In the genomic region with DNA sequence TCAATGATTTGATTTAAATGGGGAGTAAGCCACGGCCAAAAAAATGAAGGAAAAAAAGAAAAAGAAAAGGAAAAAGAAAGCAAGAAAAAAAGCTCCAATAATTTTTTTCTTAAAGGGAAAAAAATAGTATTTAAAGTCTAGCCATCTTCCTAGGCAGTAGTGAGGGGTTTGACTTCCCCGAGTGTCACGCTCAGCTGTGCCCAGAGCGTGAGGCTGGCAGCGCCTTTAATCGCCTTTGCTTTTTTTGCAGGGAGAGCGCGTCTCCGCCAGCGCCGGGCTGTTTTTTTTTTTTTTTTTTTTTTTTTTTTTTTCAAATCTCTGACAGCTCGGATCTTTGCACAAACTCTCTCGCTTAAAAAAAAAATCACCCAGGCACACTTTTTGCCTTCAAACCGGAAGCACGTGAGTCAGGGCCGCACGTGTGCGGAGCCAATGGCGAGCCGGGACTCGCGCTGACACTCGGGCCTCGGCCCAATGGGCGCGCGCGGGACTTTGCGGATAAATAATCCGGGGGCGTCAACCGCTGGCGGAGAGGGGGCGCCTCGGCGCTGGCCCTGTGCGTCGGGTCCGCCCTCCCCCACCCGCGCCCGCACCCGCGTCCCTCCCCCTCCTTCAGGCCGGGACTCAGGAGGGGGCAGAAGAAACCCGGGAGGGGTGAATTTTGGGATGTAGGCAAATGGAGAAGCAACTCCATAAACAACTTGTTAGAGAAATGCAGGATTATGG, we compare ENCODE assay signal across 10 cellular contexts. TPM values are rescaled to one million over a fixed set of nuclear protein-coding genes. Genes with fewer than 3 reads are reported as not detected.
A peak's percentile ranks its signal among the peaks of the same experiment; 100 is the strongest.
DNase-seq lines count a peak whose midpoint lies in the region; ATAC-seq and TF ChIP-seq lines count a peak whose summit lies in the region.
"Had no signal": no experiment of that assay in that cellular context is flagged by ENCODE, and none has a peak within 500 bp of the region (broad histone marks: within the 10 kb centered on the region; RNA-seq: fewer than 3 reads in every experiment).

EN1 (minus strand) TSS at position 202 of the 726 bp plus-strand sequence. CDS start 481 bp downstream, outside the sequence.

- H3K9me3 ChIP-seq in hepatocyte (ENCODE audit: low read depth): no peaks in the 10 kb centered on the region

- H3K4me3 ChIP-seq in hepatocyte: peak within 1 kb of the TSS; percentile 7

- no peaks in the 10 kb centered on the region for H4K20me1 ChIP-seq in hepatocyte (ENCODE audit: insufficient read depth, poor library complexity, severe bottlenecking)

- WGBS in hepatocyte (ENCODE audit: low lambda C conversion rate, missing lambda C conversion rate): 2% methylated on average over 34 of the region's 46 CpGs

- H3K27me3 Mint-ChIP-seq in T-helper 1 cell treated with Interleukin-12 subunit alpha and Interleukin-12 subunit beta and Interleukin-4 antibody, amounts not matched to agents 30 μg/mL and 1 μg/mL, for 36 hours (ENCODE audit: low read depth): peaks cover 88% of the 10 kb centered on the region
- H3K27me3 Mint-ChIP-seq in activated B cell treated with CpG ODN at 0.5 μM for 24 hours: peaks cover 70% of the 10 kb centered on the region
- H3K27me3 Mint-ChIP-seq in stimulated activated naive B cell treated with anti-CD40 and anti-IgM and Interleukin-4, amounts not matched to agents 10 μg/mL and 1 μg/mL and 100 μg/mL, for 72 hours: peaks cover 76 to 93% of the 10 kb centered on the region in 2 donors

- CTCF ChIA-PET in activated B cell treated with CpG ODN at 0.5 μM for 24 hours (lab: Charles Lee): no interaction called here

- H3K36me3 Mint-ChIP-seq in T-helper 1 cell treated with Interleukin-12 subunit alpha and Interleukin-12 subunit beta and Interleukin-4 antibody, amounts not matched to agents 30 μg/mL and 1 μg/mL, for 36 hours (ENCODE audit: low read depth): peaks cover 5% of the 10 kb centered on the region
- H3K36me3 Mint-ChIP-seq in activated B cell treated with CpG ODN at 0.5 μM for 24 hours (ENCODE audit: low read depth): no peaks in the 10 kb centered on the region
- peaks cover 3 to 7% of the 10 kb centered on the region in 2 donors for H3K36me3 Mint-ChIP-seq in stimulated activated naive B cell treated with anti-CD40 and anti-IgM and Interleukin-4, amounts not matched to agents 10 μg/mL and 1 μg/mL and 100 μg/mL, for 72 hours
- H3K36me3 Mint-ChIP-seq: memory B cell had no signal

- peak within 1 kb of the TSS; percentile 40 for H3K4me3 Mint-ChIP-seq in T-helper 1 cell treated with Interleukin-12 subunit alpha and Interleukin-12 subunit beta and Interleukin-4 antibody, amounts not matched to agents 30 μg/mL and 1 μg/mL, for 36 hours
- H3K4me3 Mint-ChIP-seq in activated B cell treated with CpG ODN at 0.5 μM for 24 hours: peak within 1 kb of the TSS; percentile 36
- H3K4me3 Mint-ChIP-seq in stimulated activated naive B cell treated with anti-CD40 and anti-IgM and Interleukin-4, amounts not matched to agents 10 μg/mL and 1 μg/mL and 100 μg/mL, for 72 hours: peak within 1 kb of the TSS; percentile 16 to 41

- intact Hi-C loops in activated B cell treated with CpG ODN at 0.5 μM for 24 hours (cut with micrococcal nuclease): no loop called here

- no peaks in the 10 kb centered on the region for H3K36me3 ChIP-seq in hepatocyte (replicated peaks; ENCODE audit: insufficient read depth, low read depth)
- H3K36me3 ChIP-seq: BLaER1 treated with 17β-estradiol and CSF1 and Interleukin-3, amounts not matched to agents 10 nM and 100 nM had no signal

- no peaks in the 10 kb centered on the region for H3K9me3 Mint-ChIP-seq in T-helper 1 cell treated with Interleukin-12 subunit alpha and Interleukin-12 subunit beta and Interleukin-4 antibody, amounts not matched to agents 30 μg/mL and 1 μg/mL, for 36 hours
- H3K9me3 Mint-ChIP-seq in activated B cell treated with CpG ODN at 0.5 μM for 24 hours: no peaks in the 10 kb centered on the region
- H3K9me3 Mint-ChIP-seq in stimulated activated naive B cell treated with anti-CD40 and anti-IgM and Interleukin-4, amounts not matched to agents 10 μg/mL and 1 μg/mL and 100 μg/mL, for 72 hours: peaks cover 0 to 3% of the 10 kb centered on the region in 2 donors

- peak within 1 kb of the TSS; percentile 36 for H2AFZ ChIP-seq in hepatocyte

- H3K79me2 ChIP-seq in hepatocyte: no peaks in the 10 kb centered on the region

- peak within 1 kb of the TSS; percentile 75 for H3K4me2 ChIP-seq in hepatocyte
- H3K4me2 ChIP-seq: BLaER1 treated with 17β-estradiol and CSF1 and Interleukin-3, amounts not matched to agents 10 nM and 100 nM had no signal

- TF ChIP-seq CTCF in activated B cell treated with CpG ODN at 0.5 μM for 24 hours (IDR thresholded peaks at IDR 0.05) (no peak), hepatocyte (IDR thresholded peaks at IDR 0.05; ENCODE audit: poor library complexity) (no peak)

- no peak within 1 kb of the TSS for H3K27ac ChIP-seq in hepatocyte
- H3K27ac ChIP-seq: BLaER1 treated with 17β-estradiol and CSF1 and Interleukin-3, amounts not matched to agents 10 nM and 100 nM had no signal

- H3K4me1 Mint-ChIP-seq in T-helper 1 cell treated with Interleukin-12 subunit alpha and Interleukin-12 subunit beta and Interleukin-4 antibody, amounts not matched to agents 30 μg/mL and 1 μg/mL, for 36 hours (ENCODE audit: low read depth): peaks cover 8% of the 10 kb centered on the region
- peaks cover 21% of the 10 kb centered on the region for H3K4me1 Mint-ChIP-seq in activated B cell treated with CpG ODN at 0.5 μM for 24 hours
- peaks cover 14 to 38% of the 10 kb centered on the region in 2 donors for H3K4me1 Mint-ChIP-seq in stimulated activated naive B cell treated with anti-CD40 and anti-IgM and Interleukin-4, amounts not matched to agents 10 μg/mL and 1 μg/mL and 100 μg/mL, for 72 hours
- H3K4me1 Mint-ChIP-seq: memory B cell had no signal

- H3K27me3 ChIP-seq in hepatocyte: peaks cover 95% of the 10 kb centered on the region

- POLR2A ChIA-PET in activated B cell treated with CpG ODN at 0.5 μM for 24 hours (lab: Charles Lee): interaction anchor here (0.7 kb wide), 1 partner anchor 1033 kb away, joined by 10 read pairs; the partner anchor contains the start of gene DDX18

- peaks cover 15% of the 10 kb centered on the region for H3K4me1 ChIP-seq in hepatocyte (ENCODE audit: insufficient read depth)

- no peaks in the 10 kb centered on the region for H3K9me2 ChIP-seq in hepatocyte (replicated peaks; ENCODE audit: insufficient read depth)

- peak within 1 kb of the TSS; percentile 63 for H3K27ac Mint-ChIP-seq in T-helper 1 cell treated with Interleukin-12 subunit alpha and Interleukin-12 subunit beta and Interleukin-4 antibody, amounts not matched to agents 30 μg/mL and 1 μg/mL, for 36 hours
- H3K27ac Mint-ChIP-seq in activated B cell treated with CpG ODN at 0.5 μM for 24 hours: peak within 1 kb of the TSS; percentile 21
- peak within 1 kb of the TSS; percentile 95 for H3K27ac Mint-ChIP-seq in stimulated activated naive B cell treated with anti-CD40 and anti-IgM and Interleukin-4, amounts not matched to agents 10 μg/mL and 1 μg/mL and 100 μg/mL, for 72 hours
- H3K27ac Mint-ChIP-seq: memory B cell had no signal

- ATAC-seq in activated B cell treated with CpG ODN at 0.5 μM for 24 hours (ENCODE audit: low read depth): no peak
- ATAC-seq in stimulated activated naive B cell treated with anti-CD40 and anti-IgM and Interleukin-4, amounts not matched to agents 10 μg/mL and 1 μg/mL and 100 μg/mL, for 72 hours (replicated peaks): no peak
- no peak for ATAC-seq in GM18498 (IDR thresholded peaks at IDR 0.05; ENCODE audit: unreplicated experiment)
- ATAC-seq in HG03175 (IDR thresholded peaks at IDR 0.05; ENCODE audit: unreplicated experiment): no peak

- no peak for DNase-seq in T-helper 1 cell
- DNase-seq in activated B cell treated with CpG ODN at 0.5 μM for 24 hours: no peak
- DNase-seq in hepatocyte (ENCODE audit: low spot score): peak; percentile 51
- no peak for DNase-seq in stimulated activated naive B cell treated with anti-CD40 and anti-IgM and Interleukin-4, amounts not matched to agents 10 μg/mL and 1 μg/mL and 100 μg/mL, for 72 hours
- DNase-seq in NCI-H1436 treated with DMSO at 0.1 percent for 48 hours (lab: John Stamatoyannopoulos, UW): no peak

RNA-seq across cellular contexts. Expression of gene EN1, which starts in this region (rescaled TPM):
- total RNA-seq in activated B cell treated with CpG ODN at 0.5 μM for 24 hours (not detected in 2 replicates), hepatocyte (0.24 and 0.43 TPM in 2 replicates)
- polyA plus RNA-seq in hepatocyte: 0.38 and 1.3 TPM in 2 replicates

Comparison
In these comparisons a context has a peak if more than half of its experiments do, and no peak if none do; other contexts are left out.
1. H3K27ac Mint-ChIP-seq: peak in every context shown above with its lines; median percentile 95 in stimulated activated naive B cell treated with anti-CD40 and anti-IgM and Interleukin-4, amounts not matched to agents 10 μg/mL and 1 μg/mL and 100 μg/mL, for 72 hours; 63 in T-helper 1 cell treated with Interleukin-12 subunit alpha and Interleukin-12 subunit beta and Interleukin-4 antibody, amounts not matched to agents 30 μg/mL and 1 μg/mL, for 36 hours; 21 in activated B cell treated with CpG ODN at 0.5 μM for 24 hours.